ENCODE assay signal across 3 cellular contexts in genomic region chr19:33279430-33280350, GRCh38.
TF ChIP-seq lines count a peak whose summit lies in the region.

No MANE protein-coding gene starts in this region.

TF ChIP-seq in A549, 52 proteins besides CTCF, POLR2A, EP300 and RAD21:
- TF ChIP-seq HOXB5 (CRISPR knock-in tag; IDR thresholded peaks at IDR 0.05) (no peak), ZFP36 (IDR thresholded peaks at IDR 0.05; ENCODE audit: borderline replicate concordance, partially characterized antibody) (peak; percentile 58)

TF ChIP-seq in HepG2, 621 proteins besides CTCF, POLR2A, EP300 and RAD21 (continues in another document):
- TF ChIP-seq YEATS4 (CRISPR knock-in tag; IDR thresholded peaks at IDR 0.05; ENCODE audit: borderline replicate concordance) (peak; percentile 42; the same call in 1 of the 2 replicates), ZBTB44 (CRISPR knock-in tag; IDR thresholded peaks at IDR 0.05) (no peak), CCDC6 (CRISPR knock-in tag; IDR thresholded peaks at IDR 0.05) (no peak), TARDBP (CRISPR knock-in tag; IDR thresholded peaks at IDR 0.05) (0 out of 2 replicates have a peak, but pooled peaks have one; percentile 43), PATZ1 (CRISPR knock-in tag; IDR thresholded peaks at IDR 0.05) (peak; percentile 68), ISX (CRISPR knock-in tag; conservative IDR thresholded peaks at IDR 0.05) (0 out of 2 replicates have a peak, but pooled peaks have one; percentile 51), TOPORS (CRISPR knock-in tag; IDR thresholded peaks at IDR 0.05) (0 out of 2 replicates have a peak, but pooled peaks have one; percentile 31), KAT8 (CRISPR knock-in tag; IDR thresholded peaks at IDR 0.05) (peak; percentile 42; the same call in 1 of the 2 replicates)
- TF ChIP-seq, protein P1, sequence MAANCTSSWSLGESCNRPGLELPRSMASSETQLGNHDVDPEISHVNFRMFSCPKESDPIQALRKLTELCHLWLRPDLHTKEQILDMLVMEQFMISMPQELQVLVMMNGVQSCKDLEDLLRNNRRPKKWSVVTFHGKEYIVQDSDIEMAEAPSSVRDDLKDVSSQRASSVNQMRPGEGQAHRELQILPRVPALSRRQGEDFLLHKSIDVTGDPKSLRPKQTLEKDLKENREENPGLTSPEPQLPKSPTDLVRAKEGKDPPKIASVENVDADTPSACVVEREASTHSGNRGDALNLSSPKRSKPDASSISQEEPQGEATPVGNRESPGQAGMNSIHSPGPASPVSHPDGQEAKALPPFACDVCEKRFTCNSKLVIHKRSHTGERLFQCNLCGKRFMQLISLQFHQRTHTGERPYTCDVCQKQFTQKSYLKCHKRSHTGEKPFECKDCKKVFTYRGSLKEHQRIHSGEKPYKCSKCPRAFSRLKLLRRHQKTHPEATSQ (CRISPR knock-in tag; IDR thresholded peaks at IDR 0.05; ENCODE audit: borderline replicate concordance), result no peak
- TF ChIP-seq, protein P2, sequence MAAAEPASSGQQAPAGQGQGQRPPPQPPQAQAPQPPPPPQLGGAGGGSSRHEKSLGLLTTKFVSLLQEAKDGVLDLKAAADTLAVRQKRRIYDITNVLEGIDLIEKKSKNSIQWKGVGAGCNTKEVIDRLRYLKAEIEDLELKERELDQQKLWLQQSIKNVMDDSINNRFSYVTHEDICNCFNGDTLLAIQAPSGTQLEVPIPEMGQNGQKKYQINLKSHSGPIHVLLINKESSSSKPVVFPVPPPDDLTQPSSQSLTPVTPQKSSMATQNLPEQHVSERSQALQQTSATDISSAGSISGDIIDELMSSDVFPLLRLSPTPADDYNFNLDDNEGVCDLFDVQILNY (CRISPR knock-in tag; conservative IDR thresholded peaks at IDR 0.05), result no peak
- TF ChIP-seq, protein P3, sequence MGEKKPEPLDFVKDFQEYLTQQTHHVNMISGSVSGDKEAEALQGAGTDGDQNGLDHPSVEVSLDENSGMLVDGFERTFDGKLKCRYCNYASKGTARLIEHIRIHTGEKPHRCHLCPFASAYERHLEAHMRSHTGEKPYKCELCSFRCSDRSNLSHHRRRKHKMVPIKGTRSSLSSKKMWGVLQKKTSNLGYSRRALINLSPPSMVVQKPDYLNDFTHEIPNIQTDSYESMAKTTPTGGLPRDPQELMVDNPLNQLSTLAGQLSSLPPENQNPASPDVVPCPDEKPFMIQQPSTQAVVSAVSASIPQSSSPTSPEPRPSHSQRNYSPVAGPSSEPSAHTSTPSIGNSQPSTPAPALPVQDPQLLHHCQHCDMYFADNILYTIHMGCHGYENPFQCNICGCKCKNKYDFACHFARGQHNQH (CRISPR knock-in tag; IDR thresholded peaks at IDR 0.05), result no peak
- TF ChIP-seq, protein P4, sequence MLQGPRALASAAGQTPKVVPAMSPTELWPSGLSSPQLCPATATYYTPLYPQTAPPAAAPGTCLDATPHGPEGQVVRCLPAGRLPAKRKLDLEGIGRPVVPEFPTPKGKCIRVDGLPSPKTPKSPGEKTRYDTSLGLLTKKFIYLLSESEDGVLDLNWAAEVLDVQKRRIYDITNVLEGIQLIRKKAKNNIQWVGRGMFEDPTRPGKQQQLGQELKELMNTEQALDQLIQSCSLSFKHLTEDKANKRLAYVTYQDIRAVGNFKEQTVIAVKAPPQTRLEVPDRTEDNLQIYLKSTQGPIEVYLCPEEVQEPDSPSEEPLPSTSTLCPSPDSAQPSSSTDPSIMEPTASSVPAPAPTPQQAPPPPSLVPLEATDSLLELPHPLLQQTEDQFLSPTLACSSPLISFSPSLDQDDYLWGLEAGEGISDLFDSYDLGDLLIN (CRISPR knock-in tag; IDR thresholded peaks at IDR 0.05; ENCODE audit: borderline replicate concordance), result 0 out of 2 replicates have a peak, but pooled peaks have one; percentile 39

TF ChIP-seq in GM23338, 12 proteins besides CTCF, POLR2A, EP300 and RAD21:
- TF ChIP-seq ZNF114 (CRISPR knock-in tag; IDR thresholded peaks at IDR 0.05), result no peak
- TF ChIP-seq, protein P5, sequence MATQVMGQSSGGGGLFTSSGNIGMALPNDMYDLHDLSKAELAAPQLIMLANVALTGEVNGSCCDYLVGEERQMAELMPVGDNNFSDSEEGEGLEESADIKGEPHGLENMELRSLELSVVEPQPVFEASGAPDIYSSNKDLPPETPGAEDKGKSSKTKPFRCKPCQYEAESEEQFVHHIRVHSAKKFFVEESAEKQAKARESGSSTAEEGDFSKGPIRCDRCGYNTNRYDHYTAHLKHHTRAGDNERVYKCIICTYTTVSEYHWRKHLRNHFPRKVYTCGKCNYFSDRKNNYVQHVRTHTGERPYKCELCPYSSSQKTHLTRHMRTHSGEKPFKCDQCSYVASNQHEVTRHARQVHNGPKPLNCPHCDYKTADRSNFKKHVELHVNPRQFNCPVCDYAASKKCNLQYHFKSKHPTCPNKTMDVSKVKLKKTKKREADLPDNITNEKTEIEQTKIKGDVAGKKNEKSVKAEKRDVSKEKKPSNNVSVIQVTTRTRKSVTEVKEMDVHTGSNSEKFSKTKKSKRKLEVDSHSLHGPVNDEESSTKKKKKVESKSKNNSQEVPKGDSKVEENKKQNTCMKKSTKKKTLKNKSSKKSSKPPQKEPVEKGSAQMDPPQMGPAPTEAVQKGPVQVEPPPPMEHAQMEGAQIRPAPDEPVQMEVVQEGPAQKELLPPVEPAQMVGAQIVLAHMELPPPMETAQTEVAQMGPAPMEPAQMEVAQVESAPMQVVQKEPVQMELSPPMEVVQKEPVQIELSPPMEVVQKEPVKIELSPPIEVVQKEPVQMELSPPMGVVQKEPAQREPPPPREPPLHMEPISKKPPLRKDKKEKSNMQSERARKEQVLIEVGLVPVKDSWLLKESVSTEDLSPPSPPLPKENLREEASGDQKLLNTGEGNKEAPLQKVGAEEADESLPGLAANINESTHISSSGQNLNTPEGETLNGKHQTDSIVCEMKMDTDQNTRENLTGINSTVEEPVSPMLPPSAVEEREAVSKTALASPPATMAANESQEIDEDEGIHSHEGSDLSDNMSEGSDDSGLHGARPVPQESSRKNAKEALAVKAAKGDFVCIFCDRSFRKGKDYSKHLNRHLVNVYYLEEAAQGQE (IDR thresholded peaks at IDR 0.05; ENCODE audit: unreplicated experiment), result no peak
- no peak for TF ChIP-seq EZH2 (IDR thresholded peaks at IDR 0.05; ENCODE audit: low read depth, unreplicated experiment)
- TF ChIP-seq JUNB (IDR thresholded peaks at IDR 0.05; ENCODE audit: unreplicated experiment), result no peak
- no peak for TF ChIP-seq NANOG (IDR thresholded peaks at IDR 0.05; ENCODE audit: borderline replicate concordance)
- no peak for TF ChIP-seq ZNF462 (CRISPR knock-in tag; IDR thresholded peaks at IDR 0.05)
- TF ChIP-seq ZNF331 (CRISPR knock-in tag; IDR thresholded peaks at IDR 0.05; ENCODE audit: low read depth), result no peak
